ENCODE assay signal across 7 cellular contexts in genomic region chr11:9002920-9003572, GRCh38. TPM values are rescaled to one million over a fixed set of nuclear protein-coding genes. Genes with fewer than 3 reads are reported as not detected.
DNase-seq lines count a peak whose midpoint lies in the region; ATAC-seq and TF ChIP-seq lines count a peak whose summit lies in the region.

No MANE protein-coding gene starts in this region.

- H3K9me3 ChIP-seq in GM23248 (ENCODE audit: low read depth) (no peaks in the 10 kb centered on the region), SJCRH30 (replicated peaks) (no peaks in the 10 kb centered on the region), esophagus (ENCODE audit: control insufficient read depth in 2 of 2, insufficient read depth in 1 of 2, low read depth in 1 of 2, low read length in 1 of 2) (peaks cover 0 to 3% of the 10 kb centered on the region in 2 donors)

- H3K4me1 ChIP-seq in GM23248 (ENCODE audit: insufficient read depth) (peaks cover 19% of the 10 kb centered on the region), SJCRH30 (no peaks in the 10 kb centered on the region), esophagus (ENCODE audit: control insufficient read depth in 2 of 2, insufficient read depth in 2 of 2, low read length in 1 of 2) (peaks cover 5 to 11% of the 10 kb centered on the region in 2 donors)

- peak; percentile 24 for DNase-seq in GM23248
- DNase-seq in SJCRH30, result peak; percentile 34 to 60
- no peak for DNase-seq in retinal pigment epithelial cell (ENCODE audit: low read depth)
- no peak for DNase-seq in NCI-H2029 (lab: John Stamatoyannopoulos, UW)

- peaks cover 25% of the 10 kb centered on the region for H3F3A ChIP-seq in GM23248 (ENCODE audit: insufficient read depth)

- H2AFZ ChIP-seq in GM23248, result peak overlapping the region; percentile 84

- no peak for TF ChIP-seq CTCF in retinal pigment epithelial cell (conservative IDR thresholded peaks at IDR 0.05; ENCODE audit: low read depth, low read length)

- H3K9ac ChIP-seq in GM23248, result peak overlapping the region; percentile 54

- in situ Hi-C loops in GM23248 (cut with MboI), result no loop called here

- H3K4me2 ChIP-seq in GM23248 (ENCODE audit: unreplicated experiment), result peak overlapping the region; percentile 76

- no peaks in the 10 kb centered on the region for H4K20me1 ChIP-seq in GM23248 (ENCODE audit: insufficient read depth)

- no peaks in the 10 kb centered on the region for H3K27me3 ChIP-seq in GM23248 (replicated peaks; ENCODE audit: insufficient read depth)
- H3K27me3 ChIP-seq in SJCRH30, result peaks cover 9% of the 10 kb centered on the region
- H3K27me3 ChIP-seq in esophagus (ENCODE audit: control insufficient read depth in 1 of 2, insufficient read depth in 2 of 2, low read length in 2 of 2), result no peaks in the 10 kb centered on the region

- no peak for ATAC-seq in HG02571 (IDR thresholded peaks at IDR 0.05; ENCODE audit: unreplicated experiment)
- ATAC-seq in HG02973 (IDR thresholded peaks at IDR 0.05; ENCODE audit: unreplicated experiment), result no peak

- WGBS in GM23248 (ENCODE audit: low coverage in 1 of 2, low lambda C conversion rate in 2 of 2, missing lambda C conversion rate in 2 of 2), 2 experiments, result 20% methylated on average over 8 of the region's 8 CpGs
- WGBS in esophagus, 2 donors, result 11 to 12% methylated on average over 8 of the region's 8 CpGs

- H3K27ac ChIP-seq in GM23248 (no peak overlapping the region), SJCRH30 (no peak overlapping the region), esophagus (ENCODE audit: low read depth in 2 of 2, low read length in 1 of 2) (no peak overlapping the region)

- no peaks in the 10 kb centered on the region for H3K79me2 ChIP-seq in GM23248 (ENCODE audit: insufficient read depth)

- no peaks in the 10 kb centered on the region for H3K36me3 ChIP-seq in GM23248 (ENCODE audit: low read depth)
- no peaks in the 10 kb centered on the region for H3K36me3 ChIP-seq in SJCRH30
- H3K36me3 ChIP-seq in esophagus (ENCODE audit: control insufficient read depth in 2 of 2, insufficient read depth in 2 of 2, low read length in 1 of 2), result no peaks in the 10 kb centered on the region

- peak overlapping the region; percentile 67 for H3K4me3 ChIP-seq in GM23248
- H3K4me3 ChIP-seq in SJCRH30, result peak overlapping the region; percentile 63
- H3K4me3 ChIP-seq in esophagus (ENCODE audit: low read depth in 1 of 2, low read length in 2 of 2), result peak overlapping the region; percentile 42 to 43
- H3K4me3 ChIP-seq in retinal pigment epithelial cell (ENCODE audit: low read length), result peak overlapping the region; percentile 41

- H3K9me2 ChIP-seq in GM23248 (ENCODE audit: insufficient read depth), result no peaks in the 10 kb centered on the region

RNA-seq across cellular contexts. Expression of gene NRIP3, which starts 0.8 kb away (rescaled TPM):
- 10.8 and 12.0 TPM in 2 replicates for total RNA-seq in GM23248 (2014; rRNA removed; shearing (Covaris generic))
- 4.8 and 6.2 TPM in 2 replicates for polyA plus RNA-seq in GM23248 (2016; fragmentation: Nextera tagmentation; extraction: Ambion mirVana)
- 10.1 and 13.2 TPM in 2 replicates for total RNA-seq in SJCRH30 (2014; rRNA removed; shearing (Covaris generic))
- polyA plus RNA-seq in esophagus, result under 1 TPM; 0.08 to 0.22 TPM

RNA-seq across cellular contexts. Expression of gene TMEM9B, which starts 38.8 kb away (rescaled TPM):
- 76.6 and 83.4 TPM in 2 replicates for total RNA-seq in GM23248 (2014; rRNA removed; shearing (Covaris generic))
- polyA plus RNA-seq in GM23248 (2016; fragmentation: Nextera tagmentation; extraction: Ambion mirVana), result 98.9 and 99.6 TPM in 2 replicates
- total RNA-seq in SJCRH30 (2014; rRNA removed; shearing (Covaris generic)), result 32.3 and 35.9 TPM in 2 replicates
- 10 to 100 TPM; 29.6 to 52.1 TPM for polyA plus RNA-seq in esophagus

Comparison
In these comparisons a context has a peak if more than half of its experiments do, and no peak if none do; other contexts are left out.
1. DNase-seq: peak in GM23248 (single experiment) and SJCRH30 (2 of 2); none in retinal pigment epithelial cell (single experiment) and NCI-H2029 (single experiment).
2. Peak in every context shown above with its lines, with median percentiles within 50 percentile points of each other: H3K4me3 ChIP-seq.